ENCODE assay signal across 11 cellular contexts in the genomic region with DNA sequence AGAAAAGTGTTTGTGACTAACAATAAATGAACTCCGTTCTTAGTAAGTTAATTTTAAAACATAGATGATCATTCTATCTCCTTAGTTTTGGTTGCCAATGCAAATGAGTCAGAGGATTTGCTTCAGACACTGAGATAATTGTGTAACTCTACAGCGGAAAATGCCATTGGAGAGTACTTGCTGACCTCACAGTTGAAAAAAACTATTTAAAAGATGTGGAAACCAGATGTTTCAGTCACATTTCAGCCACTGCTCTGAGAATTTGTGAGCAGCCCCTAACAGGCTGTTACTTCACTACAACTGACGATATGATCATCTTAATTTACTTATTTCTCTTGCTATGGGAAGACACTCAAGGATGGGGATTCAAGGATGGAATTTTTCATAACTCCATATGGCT.
DNase-seq lines count a peak whose midpoint lies in the region; FAIRE-seq and TF ChIP-seq lines count a peak whose summit lies in the region.
"Had no signal": no experiment of that assay in that cellular context is flagged by ENCODE, and none has a peak within 500 bp of the region (broad histone marks: within the 10 kb centered on the region; RNA-seq: fewer than 3 reads in every experiment).

A gene with protein sequence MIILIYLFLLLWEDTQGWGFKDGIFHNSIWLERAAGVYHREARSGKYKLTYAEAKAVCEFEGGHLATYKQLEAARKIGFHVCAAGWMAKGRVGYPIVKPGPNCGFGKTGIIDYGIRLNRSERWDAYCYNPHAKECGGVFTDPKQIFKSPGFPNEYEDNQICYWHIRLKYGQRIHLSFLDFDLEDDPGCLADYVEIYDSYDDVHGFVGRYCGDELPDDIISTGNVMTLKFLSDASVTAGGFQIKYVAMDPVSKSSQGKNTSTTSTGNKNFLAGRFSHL (plus strand): TSS at position 234 of the 400 bp plus-strand sequence. CDS start 75 bp downstream, at position 309.

- CTCF ChIA-PET in HEK293 (lab: Yijun Ruan, JAX), result no interaction called here

- DNase-seq in amniotic epithelial cell (ENCODE audit: low read depth) (peak; percentile 96), hepatic stellate cell (ENCODE audit: low spot score) (peak; percentile 72), smooth muscle cell of the brain vasculature (ENCODE audit: low read depth, low spot score) (peak; percentile 33), DMS153 (lab: John Stamatoyannopoulos, UW) (no peak), islet precursor cell (no peak), GM19239 (ENCODE audit: insufficient read length, low spot score) (no peak), SW 1271 (lab: John Stamatoyannopoulos, UW) (no peak)
- DNase-seq: T1000 had no signal

- TF ChIP-seq CTCF in HEK293 (tag by site-specific recombination; IDR thresholded peaks at IDR 0.05), result no peak

- FAIRE-seq in GM19239 (lab: Jason Lieb, UNC), result no peak
- FAIRE-seq: GM18507 had no signal

- POLR2A ChIA-PET in HEK293 (lab: Yijun Ruan, JAX), result no interaction called here

- no peaks in the 10 kb centered on the region for H3K36me3 ChIP-seq in HEK293 (ENCODE audit: control insufficient read depth in 2 of 2, insufficient read depth in 1 of 2, low read length in 2 of 2)

- H3K9me3 ChIP-seq in HEK293 (ENCODE audit: control insufficient read depth, insufficient read depth, low read depth, low read length), result no peaks in the 10 kb centered on the region

- H3K4me3 ChIP-seq in HEK293 (ENCODE audit: low read depth, low read length), result no peak within 1 kb of the TSS

- no peak within 1 kb of the TSS for H3K27ac ChIP-seq in HEK293 (ENCODE audit: extremely low read depth, low read depth, low read length)
- H3K27ac ChIP-seq: parathyroid adenoma had no signal

- H3K4me1 ChIP-seq in HEK293 (ENCODE audit: control insufficient read depth, insufficient read depth, low read length), result no peaks in the 10 kb centered on the region
- H3K4me1 ChIP-seq: parathyroid adenoma had no signal

TF ChIP-seq in HEK293, 187 proteins besides CTCF, POLR2A, EP300 and RAD21:
- TF ChIP-seq ZNF660 (tag by site-specific recombination; IDR thresholded peaks at IDR 0.05), result peak; percentile 74
- no peak for TF ChIP-seq ZNF664 (tag by site-specific recombination; IDR thresholded peaks at IDR 0.05)
- TF ChIP-seq, protein P1, sequence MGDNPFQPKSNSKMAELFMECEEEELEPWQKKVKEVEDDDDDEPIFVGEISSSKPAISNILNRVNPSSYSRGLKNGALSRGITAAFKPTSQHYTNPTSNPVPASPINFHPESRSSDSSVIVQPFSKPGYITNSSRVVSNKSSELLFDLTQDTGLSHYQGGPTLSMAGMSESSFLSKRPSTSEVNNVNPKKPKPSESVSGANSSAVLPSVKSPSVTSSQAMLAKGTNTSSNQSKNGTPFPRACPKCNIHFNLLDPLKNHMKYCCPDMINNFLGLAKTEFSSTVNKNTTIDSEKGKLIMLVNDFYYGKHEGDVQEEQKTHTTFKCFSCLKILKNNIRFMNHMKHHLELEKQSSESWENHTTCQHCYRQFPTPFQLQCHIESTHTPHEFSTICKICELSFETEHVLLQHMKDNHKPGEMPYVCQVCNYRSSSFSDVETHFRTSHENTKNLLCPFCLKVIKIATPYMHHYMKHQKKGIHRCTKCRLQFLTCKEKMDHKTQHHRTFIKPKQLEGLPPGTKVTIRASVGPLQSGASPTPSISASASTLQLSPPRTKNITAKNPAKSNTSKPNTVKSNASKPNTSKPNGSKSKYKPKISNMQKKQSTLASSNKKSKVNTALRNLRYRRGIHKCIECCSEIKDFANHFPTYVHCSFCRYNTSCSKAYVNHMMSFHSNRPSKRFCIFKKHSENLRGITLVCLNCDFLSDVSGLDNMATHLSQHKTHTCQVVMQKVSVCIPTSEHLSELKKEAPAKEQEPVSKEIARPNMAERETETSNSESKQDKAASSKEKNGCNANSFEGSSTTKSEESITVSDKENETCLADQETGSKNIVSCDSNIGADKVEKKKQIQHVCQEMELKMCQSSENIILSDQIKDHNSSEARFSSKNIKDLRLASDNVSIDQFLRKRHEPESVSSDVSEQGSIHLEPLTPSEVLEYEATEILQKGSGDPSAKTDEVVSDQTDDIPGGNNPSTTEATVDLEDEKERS (tag by site-specific recombination; IDR thresholded peaks at IDR 0.05), result no peak
- TF ChIP-seq GLI2 (tag by site-specific recombination; IDR thresholded peaks at IDR 0.05; ENCODE audit: borderline replicate concordance, low read depth), result no peak

Comparison
In these comparisons a context has a peak if more than half of its experiments do, and no peak if none do; other contexts are left out.
1. DNase-seq: peak in amniotic epithelial cell (single experiment), hepatic stellate cell (single experiment) and smooth muscle cell of the brain vasculature (single experiment); none in DMS153 (single experiment), islet precursor cell (single experiment), GM19239 (single experiment) and SW 1271 (0 of 2).